ENCODE assay signal across 31 cellular contexts in the genomic region with DNA sequence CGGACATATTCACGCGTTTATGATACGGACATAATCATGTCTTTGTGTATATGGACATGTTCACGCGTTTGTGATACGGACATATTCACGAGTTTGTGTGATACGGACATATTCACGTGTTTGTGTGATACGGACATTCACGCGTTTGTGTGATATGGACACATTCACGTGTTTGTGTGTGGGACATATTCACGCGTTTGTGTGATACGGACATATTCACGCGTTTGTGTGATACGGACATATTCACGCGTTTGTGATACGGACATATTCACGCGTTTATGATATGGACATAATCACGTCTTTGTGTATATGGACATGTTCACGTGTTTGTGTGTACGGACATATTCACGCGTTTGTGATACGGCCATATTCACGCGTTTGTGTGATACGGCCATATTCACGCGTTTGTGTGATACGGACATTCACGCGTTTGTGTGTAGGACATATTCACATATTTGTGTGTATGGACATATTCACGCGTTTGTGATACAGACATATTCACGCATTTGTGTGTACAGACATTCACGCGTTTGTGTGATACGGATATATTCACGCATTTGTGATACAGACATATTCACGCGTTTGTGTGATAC.
"Had no signal": no experiment of that assay in that cellular context is flagged by ENCODE, and none has a peak within 500 bp of the region (broad histone marks: within the 10 kb centered on the region; RNA-seq: fewer than 3 reads in every experiment).

No MANE protein-coding gene starts in this region.

- DNase-seq: activated CD4-positive, alpha-beta memory T cell treated with anti-CD3 and anti-CD28 coated beads for 36 hours; activated CD4-positive, alpha-beta T cell treated with anti-CD3 and anti-CD28 coated beads, Interleukin-2, amount 10 ng/mL, durations not matched to agents 24 days and 14 days; activated CD8-positive, alpha-beta memory T cell treated with anti-CD3 and anti-CD28 coated beads, Interleukin-2, amount 50 U/mL, for 4 hours; activated gamma-delta T cell; activated naive CD4-positive, alpha-beta T cell treated with anti-CD3 and anti-CD28 coated beads, Interleukin-2, amount 10 ng/mL, durations not matched to agents 7 days and 5 days; activated naive CD8-positive, alpha-beta T cell treated with anti-CD3 and anti-CD28 coated beads, Interleukin-2, amount 10 ng/mL, durations not matched to agents 7 days and 5 days; activated T-cell treated with anti-CD3 and anti-CD28 coated beads, Interleukin-2, amount 50 U/mL, for 24 hours; amniotic stem cell; central memory CD4-positive, alpha-beta T cell; endodermal cell; foreskin keratinocyte; heart right ventricle; nephron progenitor cell; ovary; retina; sigmoid colon; small intestine; stimulated activated CD4-positive, alpha-beta T cell treated with anti-CD3 and anti-CD28 coated beads, Interleukin-1b, Interleukin-23, amount 100 ng/mL, for 48 hours; stimulated activated CD4-positive, alpha-beta T cell treated with anti-CD3 and anti-CD28 coated beads, Interleukin-4, amount 100 ng/mL, for 4 hours; stimulated activated CD8-positive, alpha-beta memory T cell treated with anti-CD3 and anti-CD28 coated beads, Interleukin-4, amount 100 ng/mL, for 48 hours; stimulated activated naive CD8-positive, alpha-beta T cell treated with anti-CD3 and anti-CD28 coated beads, Interleukin-15, amount 100 ng/mL, for 72 hours; substantia nigra had no signal

- H3K4me1 ChIP-seq: foreskin keratinocyte had no signal

- FAIRE-seq: small intestine, TTC549 had no signal

- H3K36me3 ChIP-seq: neutrophil, ovary, upper lobe of left lung had no signal

- H3K27ac ChIP-seq: esophagus muscularis mucosa, foreskin keratinocyte, heart right ventricle, left lung, neutrophil, ovary, sigmoid colon, upper lobe of left lung, VCaP had no signal

- H3K9me3 ChIP-seq: esophagus muscularis mucosa, heart right ventricle, left lung, neutrophil, ovary, sigmoid colon, upper lobe of left lung had no signal

- H3K27me3 ChIP-seq: esophagus muscularis mucosa, foreskin keratinocyte, heart right ventricle, left lung, neutrophil, ovary, sigmoid colon, upper lobe of left lung had no signal

- H3K4me3 ChIP-seq: esophagus muscularis mucosa, heart right ventricle, left lung, lung, ovary, sigmoid colon, upper lobe of left lung had no signal

- ATAC-seq: activated CD4-positive, CD25-positive, alpha-beta regulatory T cell treated with anti-CD3 and anti-CD28 coated beads, Interleukin-2, amount 50 U/mL, for 24 hours; foreskin keratinocyte; heart right ventricle; left lung; stimulated activated memory B cell treated with anti-CD40 and anti-IgM and Interleukin-4, amounts not matched to agents 10 μg/mL and 1 μg/mL and 100 μg/mL, for 72 hours; stimulated activated naive CD8-positive, alpha-beta T cell treated with anti-CD3 and anti-CD28 coated beads, Interleukin-15, amount 100 ng/mL, for 72 hours had no signal
